ENCODE assay signal across 8 cellular contexts in the genomic region with DNA sequence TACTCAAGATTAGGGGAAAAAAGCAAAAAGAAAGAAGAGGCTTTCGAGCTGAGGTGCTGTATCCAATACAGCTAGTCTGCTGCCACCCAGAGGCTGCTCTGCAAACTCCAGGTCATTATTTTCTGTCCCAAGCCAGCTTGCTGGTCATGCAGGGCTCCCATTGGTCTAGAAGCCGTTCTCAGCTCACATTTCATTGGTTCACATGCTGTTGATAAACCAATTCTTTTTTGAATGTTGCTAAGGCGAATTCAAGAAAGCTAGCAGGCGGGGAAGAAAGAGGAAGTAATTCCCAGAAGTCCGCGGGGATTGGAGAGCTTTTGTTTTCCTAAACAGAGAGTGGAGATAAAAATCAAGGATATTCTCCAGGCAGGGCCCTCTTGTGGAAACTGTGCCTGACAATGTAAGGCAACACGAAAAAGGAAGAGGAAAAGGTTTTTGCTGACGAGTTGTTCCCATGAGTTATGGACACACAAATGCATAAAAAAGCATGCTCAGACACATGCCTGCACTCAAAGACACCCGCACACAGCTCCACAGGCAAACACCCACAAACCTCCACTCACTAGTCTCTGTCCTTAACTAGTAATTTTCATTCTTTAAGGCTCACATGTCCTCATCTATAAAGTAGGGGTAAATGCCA.
DNase-seq lines count a peak whose midpoint lies in the region; FAIRE-seq and TF ChIP-seq lines count a peak whose summit lies in the region.

No MANE protein-coding gene starts in this region.

- H3K36me3 ChIP-seq in neuron (ENCODE audit: insufficient read depth, low read length), result peaks cover 7% of the 10 kb centered on the region

- H2AFZ ChIP-seq in neuron (ENCODE audit: low read depth, low read length), result peak overlapping the region; percentile 6

- peaks cover 52% of the 10 kb centered on the region for H3K4me1 ChIP-seq in neuron (ENCODE audit: insufficient read depth, low read length)

- H3K27me3 ChIP-seq in neuron (ENCODE audit: insufficient read depth, low read length), result no peaks in the 10 kb centered on the region

- DNase-seq in ELF-1 (ENCODE audit: low read depth, low spot score) (peak; percentile 97), H54 (ENCODE audit: insufficient read length, low spot score) (peak; percentile 84), LNCaP clone FGC (ENCODE audit: low read depth) (peak; percentile 100), foreskin fibroblast (peak; percentile 95 to 98), stromal cell of bone marrow (ENCODE audit: low read depth) (peak; percentile 99)
- DNase-seq in activated effector memory CD4-positive, alpha-beta T cell treated with anti-CD3 and anti-CD28 coated beads, Interleukin-2, amount 50 U/mL, for 16 hours, result peak; percentile 92

- no peaks in the 10 kb centered on the region for H3K9me3 ChIP-seq in neuron (ENCODE audit: low read length)

- TF ChIP-seq POLR2A in H54 (IDR thresholded peaks at IDR 0.05; ENCODE audit: low read depth, low read length) (no peak), Raji (IDR thresholded peaks at IDR 0.05; ENCODE audit: insufficient read depth, low read depth, low read length) (0 out of 2 replicates have a peak, but pooled peaks have one; percentile 17)

- H3K4me3 ChIP-seq in LNCaP clone FGC (ENCODE audit: low read depth, low read length) (peak overlapping the region; percentile 27), foreskin fibroblast (ENCODE audit: low read depth in 1 of 2, low read length in 2 of 2) (peak overlapping the region; percentile 6 to 34), neuron (ENCODE audit: low read length) (peak overlapping the region; percentile 28)

- TF ChIP-seq CTCF in LNCaP clone FGC (IDR thresholded peaks at IDR 0.05; ENCODE audit: control insufficient read depth, extremely low read depth, insufficient read depth), result peak; percentile 86
- peak; percentile 82 for TF ChIP-seq CTCF in foreskin fibroblast (IDR thresholded peaks at IDR 0.05; ENCODE audit: low read depth, low read length)

- FAIRE-seq in H54 (lab: Jason Lieb, UNC), result peak; percentile 90

Comparison
In these comparisons a context has a peak if more than half of its experiments do, and no peak if none do; other contexts are left out.
1. Peak in every context shown above with its lines: DNase-seq and H3K4me3 ChIP-seq.